1 cellular context compared by ENCODE assay signal in the genomic region with DNA sequence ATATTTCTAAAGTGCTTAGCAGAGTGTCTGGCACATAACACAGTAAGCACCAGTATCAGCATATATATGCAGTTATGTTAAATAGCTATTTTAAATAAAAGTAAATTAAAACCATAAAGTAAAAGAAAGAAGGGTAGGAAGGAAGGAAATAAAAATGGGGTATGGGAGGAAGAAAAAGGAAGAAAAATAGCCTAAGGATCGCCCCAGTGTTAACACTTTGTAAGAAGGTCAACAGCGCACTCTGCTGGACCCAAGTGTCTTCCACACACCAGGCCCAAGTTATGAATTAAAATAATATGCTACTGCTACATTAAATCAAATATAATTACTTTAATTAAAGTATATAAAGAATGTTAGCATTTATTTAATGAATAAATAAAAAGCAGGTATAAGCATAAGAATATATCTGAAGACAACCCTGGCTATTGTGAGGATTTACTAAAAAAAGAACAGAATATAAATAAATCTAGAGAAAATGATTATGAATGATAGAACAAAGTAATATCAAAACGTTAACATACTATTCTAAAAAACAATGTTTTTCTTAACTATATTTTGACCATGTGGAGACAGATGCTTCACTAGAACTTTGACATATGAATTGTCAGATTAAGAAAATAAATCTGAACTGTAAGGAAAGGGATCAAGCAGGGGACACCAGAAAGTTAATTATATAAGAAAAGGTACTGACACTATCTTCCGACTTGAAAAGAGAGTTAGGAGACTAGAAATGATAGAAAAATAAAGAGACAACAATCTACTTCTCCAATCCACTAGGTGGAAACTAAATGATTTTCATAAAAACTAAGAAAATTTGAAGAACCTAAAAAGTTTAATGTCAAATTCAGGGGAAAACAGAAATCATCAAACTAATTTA.
TF ChIP-seq lines count a peak whose summit lies in the region.

No MANE protein-coding gene starts in this region.

TF ChIP-seq in neural cell, 6 proteins besides CTCF, POLR2A, EP300 and RAD21:
- TF ChIP-seq TAF1 (IDR thresholded peaks at IDR 0.05; ENCODE audit: low read depth) (no peak), SMC3 (conservative IDR thresholded peaks at IDR 0.05; ENCODE audit: poor library complexity) (peak; percentile 91)
